ENCODE assay signal across 11 cellular contexts in the genomic region with DNA sequence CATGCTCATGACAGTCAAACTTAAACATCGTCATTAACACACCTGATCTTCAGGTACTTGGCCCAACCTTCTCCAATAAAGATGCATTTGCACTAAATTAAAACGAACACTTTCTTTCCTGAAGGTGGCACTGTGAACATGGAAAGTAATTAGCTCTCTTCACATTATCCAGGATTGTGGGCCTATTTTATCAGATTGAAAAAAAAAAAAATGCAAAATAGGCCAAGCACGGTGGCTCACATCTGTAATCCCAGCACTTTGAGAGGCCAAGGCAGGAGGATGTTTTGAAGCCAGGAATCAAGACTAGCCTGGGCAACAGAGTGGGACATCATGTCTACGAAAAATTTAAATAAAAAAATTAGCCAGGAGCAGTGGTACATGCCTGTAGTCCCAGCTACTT. TPM values are rescaled to one million over a fixed set of nuclear protein-coding genes. Genes with fewer than 3 reads are reported as not detected.
A peak's percentile ranks its signal among the peaks of the same experiment; 100 is the strongest.
DNase-seq lines count a peak whose midpoint lies in the region; ATAC-seq and TF ChIP-seq lines count a peak whose summit lies in the region.
"Had no signal": no experiment of that assay in that cellular context is flagged by ENCODE, and none has a peak within 500 bp of the region (broad histone marks: within the 10 kb centered on the region; RNA-seq: fewer than 3 reads in every experiment).

No MANE protein-coding gene starts in this region.

- no peak for DNase-seq in GM10248 (ENCODE audit: extremely low spot score)
- DNase-seq in NCI-H146 (lab: John Stamatoyannopoulos, UW), result peak; percentile 54
- DNase-seq in WTC11 (ENCODE audit: low spot score), result no peak
- DNase-seq in mucosa of descending colon, result no peak
- no peak for DNase-seq in foreskin fibroblast
- DNase-seq in cortex of kidney (lab: John Stamatoyannopoulos, UW), result no peak
- no peak for DNase-seq in stimulated activated CD4-positive, alpha-beta T cell treated with anti-CD3 and anti-CD28 coated beads, Interleukin-1b, Interleukin-23, amount 100 ng/mL, for 48 hours
- DNase-seq: activated naive CD4-positive, alpha-beta T cell treated with Interleukin-2 at 50 U/mL for 16 hours; left ventricle myocardium inferior; NCI-H226 had no signal

- no peak overlapping the region for H3K4me3 ChIP-seq in mucosa of descending colon
- H3K4me3 ChIP-seq in foreskin fibroblast (ENCODE audit: low read depth in 1 of 2, low read length in 2 of 2), result no peak overlapping the region
- H3K4me3 ChIP-seq: left ventricle myocardium inferior had no signal

- no peaks in the 10 kb centered on the region for H3K9me3 Mint-ChIP-seq in WTC11

- no peak overlapping the region for H3K4me3 Mint-ChIP-seq in WTC11

- no peaks in the 10 kb centered on the region for H3K36me3 ChIP-seq in mucosa of descending colon (ENCODE audit: low read depth)
- H3K36me3 ChIP-seq: left ventricle myocardium inferior had no signal

- TF ChIP-seq CTCF in GM10248 (IDR thresholded peaks at IDR 0.05; ENCODE audit: control extremely low read depth, extremely low read depth, low read depth, missing control alignments) (peak; percentile 25), WTC11 (IDR thresholded peaks at IDR 0.05) (no peak), mucosa of descending colon (IDR thresholded peaks at IDR 0.05) (no peak), foreskin fibroblast (IDR thresholded peaks at IDR 0.05; ENCODE audit: low read depth, low read length) (no peak)

- intact Hi-C loops in mucosa of descending colon (cut with DNase I, micrococcal nuclease), result no loop called here

- no peaks in the 10 kb centered on the region for H3K4me1 Mint-ChIP-seq in WTC11

- ATAC-seq in WTC11 (peak; percentile 60), mucosa of descending colon (peak; percentile 34), HG02571 (IDR thresholded peaks at IDR 0.05; ENCODE audit: unreplicated experiment) (no peak)

- no peaks in the 10 kb centered on the region for H3K4me1 ChIP-seq in mucosa of descending colon (ENCODE audit: low read depth)
- H3K4me1 ChIP-seq: left ventricle myocardium inferior had no signal

- CTCF ChIA-PET in GM10248 (lab: Yijun Ruan, JAX) (interaction anchor here (1.6 kb wide), 1 partner anchor 11 kb away, joined by 4 read pairs; no protein-coding TSS in a partner anchor), WTC11 (lab: Charles Lee) (interaction anchor here (0.6 to 1.7 kb wide), 22 partner anchors 8 to 562 kb away, joined by 3 to 12 read pairs (median 4); a partner anchor contains a TSS)

- POLR2A ChIA-PET in GM10248 (lab: Yijun Ruan, JAX) (no interaction called here), WTC11 (lab: Charles Lee) (interaction anchor here (0.6 kb wide), 1 partner anchor 72 kb away, joined by 3 read pairs; no protein-coding TSS in a partner anchor)

- no peaks in the 10 kb centered on the region for H3K9me3 ChIP-seq in mucosa of descending colon
- H3K9me3 ChIP-seq: left ventricle myocardium inferior had no signal

- peaks cover 61% of the 10 kb centered on the region for H3K27me3 Mint-ChIP-seq in WTC11 (ENCODE audit: low read depth)

- H3K36me3 Mint-ChIP-seq in WTC11, result no peaks in the 10 kb centered on the region

- H3K27ac Mint-ChIP-seq in WTC11, result no peak overlapping the region

TF ChIP-seq in WTC11, 78 proteins besides CTCF, POLR2A, EP300 and RAD21:
- TF ChIP-seq, protein P1, sequence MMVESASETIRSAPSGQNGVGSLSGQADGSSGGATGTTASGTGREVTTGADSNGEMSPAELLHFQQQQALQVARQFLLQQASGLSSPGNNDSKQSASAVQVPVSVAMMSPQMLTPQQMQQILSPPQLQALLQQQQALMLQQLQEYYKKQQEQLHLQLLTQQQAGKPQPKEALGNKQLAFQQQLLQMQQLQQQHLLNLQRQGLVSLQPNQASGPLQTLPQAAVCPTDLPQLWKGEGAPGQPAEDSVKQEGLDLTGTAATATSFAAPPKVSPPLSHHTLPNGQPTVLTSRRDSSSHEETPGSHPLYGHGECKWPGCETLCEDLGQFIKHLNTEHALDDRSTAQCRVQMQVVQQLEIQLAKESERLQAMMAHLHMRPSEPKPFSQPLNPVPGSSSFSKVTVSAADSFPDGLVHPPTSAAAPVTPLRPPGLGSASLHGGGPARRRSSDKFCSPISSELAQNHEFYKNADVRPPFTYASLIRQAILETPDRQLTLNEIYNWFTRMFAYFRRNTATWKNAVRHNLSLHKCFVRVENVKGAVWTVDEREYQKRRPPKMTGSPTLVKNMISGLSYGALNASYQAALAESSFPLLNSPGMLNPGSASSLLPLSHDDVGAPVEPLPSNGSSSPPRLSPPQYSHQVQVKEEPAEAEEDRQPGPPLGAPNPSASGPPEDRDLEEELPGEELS (CRISPR knock-in tag; IDR thresholded peaks at IDR 0.05), result no peak
- TF ChIP-seq TEAD1 (CRISPR knock-in tag; IDR thresholded peaks at IDR 0.05), result no peak
- TF ChIP-seq ZNF138 (CRISPR knock-in tag; conservative IDR thresholded peaks at IDR 0.05), result no peak
- no peak for TF ChIP-seq HMGA2 (CRISPR knock-in tag; IDR thresholded peaks at IDR 0.05)
- no peak for TF ChIP-seq FOXP1 (CRISPR knock-in tag; IDR thresholded peaks at IDR 0.05; ENCODE audit: borderline replicate concordance)
- TF ChIP-seq, protein P2, sequence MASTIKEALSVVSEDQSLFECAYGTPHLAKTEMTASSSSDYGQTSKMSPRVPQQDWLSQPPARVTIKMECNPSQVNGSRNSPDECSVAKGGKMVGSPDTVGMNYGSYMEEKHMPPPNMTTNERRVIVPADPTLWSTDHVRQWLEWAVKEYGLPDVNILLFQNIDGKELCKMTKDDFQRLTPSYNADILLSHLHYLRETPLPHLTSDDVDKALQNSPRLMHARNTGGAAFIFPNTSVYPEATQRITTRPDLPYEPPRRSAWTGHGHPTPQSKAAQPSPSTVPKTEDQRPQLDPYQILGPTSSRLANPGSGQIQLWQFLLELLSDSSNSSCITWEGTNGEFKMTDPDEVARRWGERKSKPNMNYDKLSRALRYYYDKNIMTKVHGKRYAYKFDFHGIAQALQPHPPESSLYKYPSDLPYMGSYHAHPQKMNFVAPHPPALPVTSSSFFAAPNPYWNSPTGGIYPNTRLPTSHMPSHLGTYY (CRISPR knock-in tag; IDR thresholded peaks at IDR 0.05), result no peak
- TF ChIP-seq NR2C2 (CRISPR knock-in tag; IDR thresholded peaks at IDR 0.05), result no peak
- TF ChIP-seq ZNF396 (CRISPR knock-in tag; IDR thresholded peaks at IDR 0.05; ENCODE audit: borderline replicate concordance), result no peak
- no peak for TF ChIP-seq ZNF317 (CRISPR knock-in tag; IDR thresholded peaks at IDR 0.05; ENCODE audit: borderline replicate concordance, low read depth)
- TF ChIP-seq NFE2L1 (CRISPR knock-in tag; IDR thresholded peaks at IDR 0.05), result no peak
- TF ChIP-seq, protein P3, sequence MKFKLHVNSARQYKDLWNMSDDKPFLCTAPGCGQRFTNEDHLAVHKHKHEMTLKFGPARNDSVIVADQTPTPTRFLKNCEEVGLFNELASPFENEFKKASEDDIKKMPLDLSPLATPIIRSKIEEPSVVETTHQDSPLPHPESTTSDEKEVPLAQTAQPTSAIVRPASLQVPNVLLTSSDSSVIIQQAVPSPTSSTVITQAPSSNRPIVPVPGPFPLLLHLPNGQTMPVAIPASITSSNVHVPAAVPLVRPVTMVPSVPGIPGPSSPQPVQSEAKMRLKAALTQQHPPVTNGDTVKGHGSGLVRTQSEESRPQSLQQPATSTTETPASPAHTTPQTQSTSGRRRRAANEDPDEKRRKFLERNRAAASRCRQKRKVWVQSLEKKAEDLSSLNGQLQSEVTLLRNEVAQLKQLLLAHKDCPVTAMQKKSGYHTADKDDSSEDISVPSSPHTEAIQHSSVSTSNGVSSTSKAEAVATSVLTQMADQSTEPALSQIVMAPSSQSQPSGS (CRISPR knock-in tag; IDR thresholded peaks at IDR 0.05; ENCODE audit: borderline replicate concordance, low read depth), result no peak
- TF ChIP-seq, protein P4, sequence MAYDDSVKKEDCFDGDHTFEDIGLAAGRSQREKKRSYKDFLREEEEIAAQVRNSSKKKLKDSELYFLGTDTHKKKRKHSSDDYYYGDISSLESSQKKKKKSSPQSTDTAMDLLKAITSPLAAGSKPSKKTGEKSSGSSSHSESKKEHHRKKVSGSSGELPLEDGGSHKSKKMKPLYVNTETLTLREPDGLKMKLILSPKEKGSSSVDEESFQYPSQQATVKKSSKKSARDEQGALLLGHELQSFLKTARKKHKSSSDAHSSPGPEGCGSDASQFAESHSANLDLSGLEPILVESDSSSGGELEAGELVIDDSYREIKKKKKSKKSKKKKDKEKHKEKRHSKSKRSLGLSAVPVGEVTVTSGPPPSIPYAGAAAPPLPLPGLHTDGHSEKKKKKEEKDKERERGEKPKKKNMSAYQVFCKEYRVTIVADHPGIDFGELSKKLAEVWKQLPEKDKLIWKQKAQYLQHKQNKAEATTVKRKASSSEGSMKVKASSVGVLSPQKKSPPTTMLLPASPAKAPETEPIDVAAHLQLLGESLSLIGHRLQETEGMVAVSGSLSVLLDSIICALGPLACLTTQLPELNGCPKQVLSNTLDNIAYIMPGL (CRISPR knock-in tag; IDR thresholded peaks at IDR 0.05), result no peak
- no peak for TF ChIP-seq ZNF219 (CRISPR knock-in tag; IDR thresholded peaks at IDR 0.05; ENCODE audit: borderline replicate concordance)
- TF ChIP-seq, protein P5, sequence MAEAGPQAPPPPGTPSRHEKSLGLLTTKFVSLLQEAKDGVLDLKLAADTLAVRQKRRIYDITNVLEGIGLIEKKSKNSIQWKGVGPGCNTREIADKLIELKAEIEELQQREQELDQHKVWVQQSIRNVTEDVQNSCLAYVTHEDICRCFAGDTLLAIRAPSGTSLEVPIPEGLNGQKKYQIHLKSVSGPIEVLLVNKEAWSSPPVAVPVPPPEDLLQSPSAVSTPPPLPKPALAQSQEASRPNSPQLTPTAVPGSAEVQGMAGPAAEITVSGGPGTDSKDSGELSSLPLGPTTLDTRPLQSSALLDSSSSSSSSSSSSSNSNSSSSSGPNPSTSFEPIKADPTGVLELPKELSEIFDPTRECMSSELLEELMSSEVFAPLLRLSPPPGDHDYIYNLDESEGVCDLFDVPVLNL (CRISPR knock-in tag; IDR thresholded peaks at IDR 0.05; ENCODE audit: borderline replicate concordance, low read depth), result no peak
- no peak for TF ChIP-seq ATF1 (CRISPR knock-in tag; IDR thresholded peaks at IDR 0.05)
- TF ChIP-seq NFATC4 (CRISPR knock-in tag; IDR thresholded peaks at IDR 0.05), result no peak

RNA-seq across cellular contexts. Expression of a gene that starts 14.4 kb away (rescaled TPM):
- total RNA-seq in WTC11 (2021), result not detected in 3 replicates
- not detected for total RNA-seq in mucosa of descending colon
- total RNA-seq: left ventricle myocardium inferior had no signal

RNA-seq across cellular contexts. Expression of a gene that starts 27.4 kb away (rescaled TPM):
- 30.6 to 39.2 TPM (median 33.7 TPM) in 3 replicates for total RNA-seq in WTC11 (2021)
- total RNA-seq in mucosa of descending colon, result 1 to 10 TPM; 1.9 to 9.5 (median 8.6) TPM

RNA-seq across cellular contexts. Expression of a gene that starts 39.7 kb away (rescaled TPM):
- total RNA-seq in WTC11 (2021) (0.20 TPM in 1 of 3 replicates, not detected in the others), mucosa of descending colon (under 1 TPM in 1 of 3 donors, not detected in 2; 0.14 TPM)
- total RNA-seq: left ventricle myocardium inferior had no signal

RNA-seq across cellular contexts. Expression of a gene that starts 46.0 kb away (rescaled TPM):
- 0.14 to 0.44 TPM (median 0.24 TPM) in 3 replicates for total RNA-seq in WTC11 (2021)
- 1 to 10 TPM in 1 of 3 donors, under 1 TPM in 2; 0.28 to 1.8 (median 0.29) TPM for total RNA-seq in mucosa of descending colon
- total RNA-seq: left ventricle myocardium inferior had no signal
